8 cellular contexts compared by ENCODE assay signal in genomic region chr3:125055165-125055912, GRCh38. TPM values are rescaled to one million over a fixed set of nuclear protein-coding genes. Genes with fewer than 3 reads are reported as not detected.
DNase-seq lines count a peak whose midpoint lies in the region; ATAC-seq, FAIRE-seq and TF ChIP-seq lines count a peak whose summit lies in the region.

No MANE protein-coding gene starts in this region.

- H4K20me1 ChIP-seq in hepatocyte (ENCODE audit: insufficient read depth, poor library complexity, severe bottlenecking): peaks cover 9% of the 10 kb centered on the region

- H3K9me2 ChIP-seq in hepatocyte (replicated peaks; ENCODE audit: insufficient read depth): no peaks in the 10 kb centered on the region

- peak overlapping the region; percentile 94 for H3K4me3 Mint-ChIP-seq in activated naive CD4-positive, alpha-beta T cell treated with anti-CD3 and anti-CD28 coated beads, Interleukin-2, amount 50 U/mL, for 24 hours

- DNase-seq in ELR (ENCODE audit: low read depth) (peak; percentile 38), hepatocyte (ENCODE audit: low spot score) (peak; percentile 69), small intestine (no peak), mesenteric fat pad (ENCODE audit: low spot score) (no peak), AML-193 (lab: John Stamatoyannopoulos, UW) (no peak)

- H3K27me3 ChIP-seq in hepatocyte (no peaks in the 10 kb centered on the region), small intestine (ENCODE audit: control insufficient read depth in 2 of 2, insufficient read depth in 2 of 2, low read length in 2 of 2) (no peaks in the 10 kb centered on the region)

- no peaks in the 10 kb centered on the region for H3K27me3 Mint-ChIP-seq in activated naive CD4-positive, alpha-beta T cell treated with anti-CD3 and anti-CD28 coated beads, Interleukin-2, amount 50 U/mL, for 24 hours

- H3K9me3 Mint-ChIP-seq in activated naive CD4-positive, alpha-beta T cell treated with anti-CD3 and anti-CD28 coated beads, Interleukin-2, amount 50 U/mL, for 24 hours: no peaks in the 10 kb centered on the region

- WGBS in hepatocyte (ENCODE audit: low lambda C conversion rate, missing lambda C conversion rate): 2% methylated on average over 19 of the region's 82 CpGs
- WGBS in small intestine, 3 donors: 0 to 1% (median 0%) methylated on average over 53 to 82 of the region's 82 CpGs

- H3K27ac ChIP-seq in hepatocyte (peak overlapping the region; percentile 76), small intestine (ENCODE audit: low read depth in 1 of 2, low read length in 1 of 2) (peak overlapping the region; percentile 35 to 87)

- no peaks in the 10 kb centered on the region for H3K9me3 ChIP-seq in hepatocyte (ENCODE audit: low read depth)
- H3K9me3 ChIP-seq in small intestine (ENCODE audit: control insufficient read depth, low read depth): no peaks in the 10 kb centered on the region

- peak overlapping the region; percentile 22 for H2AFZ ChIP-seq in hepatocyte

- peak overlapping the region; percentile 72 for H3K4me3 ChIP-seq in hepatocyte
- peak overlapping the region; percentile 45 to 71 for H3K4me3 ChIP-seq in small intestine (ENCODE audit: low read depth in 1 of 2, low read length in 2 of 2)

- peak overlapping the region; percentile 85 for H3K4me2 ChIP-seq in hepatocyte

- peak; percentile 16 for ATAC-seq in GM21528 (IDR thresholded peaks at IDR 0.05; ENCODE audit: low FRiP score, unreplicated experiment)

- H3K79me2 ChIP-seq in hepatocyte: peaks cover 25% of the 10 kb centered on the region

- peaks cover 5% of the 10 kb centered on the region for H3K36me3 Mint-ChIP-seq in activated naive CD4-positive, alpha-beta T cell treated with anti-CD3 and anti-CD28 coated beads, Interleukin-2, amount 50 U/mL, for 24 hours

- H3K4me1 ChIP-seq in hepatocyte (ENCODE audit: insufficient read depth) (peaks cover 29% of the 10 kb centered on the region), small intestine (ENCODE audit: control insufficient read depth in 2 of 2, insufficient read depth in 1 of 2, low read depth in 1 of 2, low read length in 1 of 2) (peaks cover 0 to 4% of the 10 kb centered on the region in 2 donors)

- H3K36me3 ChIP-seq in hepatocyte (replicated peaks; ENCODE audit: insufficient read depth, low read depth) (no peaks in the 10 kb centered on the region), small intestine (ENCODE audit: control insufficient read depth in 2 of 2, insufficient read depth in 2 of 2, low read length in 2 of 2) (no peaks in the 10 kb centered on the region)

- FAIRE-seq in small intestine (lab: Jason Lieb, UNC): no peak

- peaks cover 59% of the 10 kb centered on the region for H3K4me1 Mint-ChIP-seq in activated naive CD4-positive, alpha-beta T cell treated with anti-CD3 and anti-CD28 coated beads, Interleukin-2, amount 50 U/mL, for 24 hours

- H3K27ac Mint-ChIP-seq in activated naive CD4-positive, alpha-beta T cell treated with anti-CD3 and anti-CD28 coated beads, Interleukin-2, amount 50 U/mL, for 24 hours: peak overlapping the region; percentile 92

- 0 out of 2 replicates have a peak, but pooled peaks have one; percentile 23 for TF ChIP-seq CTCF in LNCAP (IDR thresholded peaks at IDR 0.05)
- no peak for TF ChIP-seq CTCF in hepatocyte (IDR thresholded peaks at IDR 0.05; ENCODE audit: poor library complexity)

RNA-seq across cellular contexts. Expression of gene HEG1, which starts 0.5 kb away (rescaled TPM):
- 25.1 and 27.2 TPM in 2 replicates for total RNA-seq in hepatocyte
- 22.5 and 27.3 TPM in 2 replicates for polyA plus RNA-seq in hepatocyte
- polyA plus RNA-seq in small intestine: 10 to 100 TPM in 1 of 3 donors, under 1 TPM in 2; 0.27 to 16.6 (median 0.45) TPM
- 102 TPM for total RNA-seq in mesenteric fat pad

Comparison
In these comparisons a context has a peak if more than half of its experiments do, and no peak if none do; other contexts are left out.
1. DNase-seq: peak in ELR (single experiment) and hepatocyte (single experiment); none in small intestine (single experiment), mesenteric fat pad (single experiment) and AML-193 (0 of 2).